Comparison of ENCODE assay signal across 1 cellular context in genomic region chr3:42605550-42606173, GRCh38.
TF ChIP-seq lines count a peak whose summit lies in the region.

No MANE protein-coding gene starts in this region.

TF ChIP-seq in K562, 482 proteins besides CTCF, POLR2A, EP300 and RAD21 (continued from another document and continues in another):
- TF ChIP-seq ATF6 (CRISPR knock-in tag; IDR thresholded peaks at IDR 0.05) (no peak), TRIM24 (IDR thresholded peaks at IDR 0.05) (peak; percentile 37 to 51; a peak in 2 of 4 replicates), KAT8 (IDR thresholded peaks at IDR 0.05; ENCODE audit: low read depth) (no peak), ZBTB2 (IDR thresholded peaks at IDR 0.05) (peak; percentile 69; the same call in 1 of the 2 replicates), CXXC5 (CRISPR knock-in tag; IDR thresholded peaks at IDR 0.05) (no peak), MTA2 (IDR thresholded peaks at IDR 0.05; ENCODE audit: low read depth) (peak; percentile 67), ZBTB40 (IDR thresholded peaks at IDR 0.05) (no peak), ZBTB40 (CRISPR knock-in tag; IDR thresholded peaks at IDR 0.05) (no peak), ZFP1 (CRISPR knock-in tag; IDR thresholded peaks at IDR 0.05) (no peak), SREBF1 (IDR thresholded peaks at IDR 0.05; ENCODE audit: borderline replicate concordance, low read depth, low read length) (no peak), ADNP (tag; IDR thresholded peaks at IDR 0.05) (0 out of 2 replicates have a peak, but pooled peaks have one; percentile 24), DDX20 (tag; IDR thresholded peaks at IDR 0.05; ENCODE audit: low read depth) (no peak), U2AF1 (optimal IDR thresholded peaks at IDR 0.05; ENCODE audit: low read depth, low read length) (no peak), HMBOX1 (IDR thresholded peaks at IDR 0.05) (no peak), HNRNPLL (IDR thresholded peaks at IDR 0.05; ENCODE audit: low read depth, low read length, poor library complexity, severe bottlenecking) (no peak), GATA2 (CRISPR knock-in tag; IDR thresholded peaks at IDR 0.05) (no peak), E2F8 (IDR thresholded peaks at IDR 0.05; ENCODE audit: low read depth, partially characterized antibody) (peak; percentile 30), ZSCAN29 (IDR thresholded peaks at IDR 0.05) (no peak), NEUROD1 (IDR thresholded peaks at IDR 0.05; ENCODE audit: borderline replicate concordance, low read depth, low read length, partially characterized antibody) (peak; percentile 51), CEBPB (tag; IDR thresholded peaks at IDR 0.05) (no peak), NFXL1 (CRISPR knock-in tag; IDR thresholded peaks at IDR 0.05) (no peak), NCOA4 (IDR thresholded peaks at IDR 0.05; ENCODE audit: partially characterized antibody) (no peak), RBM15 (IDR thresholded peaks at IDR 0.05; ENCODE audit: insufficient read depth, low read length) (no peak), RBM14 (IDR thresholded peaks at IDR 0.05; ENCODE audit: borderline replicate concordance, insufficient read depth, low read depth, low read length) (no peak), ZBTB17 (CRISPR knock-in tag; IDR thresholded peaks at IDR 0.05) (no peak), CLOCK (CRISPR knock-in tag; IDR thresholded peaks at IDR 0.05; ENCODE audit: borderline replicate concordance) (no peak), AFF4 (CRISPR knock-in tag; IDR thresholded peaks at IDR 0.05) (no peak), NFE2 (IDR thresholded peaks at IDR 0.05; ENCODE audit: low read depth) (peak; percentile 74), GATAD2B (IDR thresholded peaks at IDR 0.05; ENCODE audit: borderline replicate concordance) (peak; percentile 39; the same call in 1 of the 2 replicates), MEF2D (tag; conservative IDR thresholded peaks at IDR 0.05; ENCODE audit: low read depth) (no peak), CAMTA2 (CRISPR knock-in tag; conservative IDR thresholded peaks at IDR 0.05) (no peak), TEAD4 (IDR thresholded peaks at IDR 0.05; ENCODE audit: low read length) (peak; percentile 77), TEAD4 (CRISPR knock-in tag; IDR thresholded peaks at IDR 0.05; ENCODE audit: borderline replicate concordance) (no peak), EGR1 (conservative IDR thresholded peaks at IDR 0.05) (peak; percentile 71)
